In the genomic region with DNA sequence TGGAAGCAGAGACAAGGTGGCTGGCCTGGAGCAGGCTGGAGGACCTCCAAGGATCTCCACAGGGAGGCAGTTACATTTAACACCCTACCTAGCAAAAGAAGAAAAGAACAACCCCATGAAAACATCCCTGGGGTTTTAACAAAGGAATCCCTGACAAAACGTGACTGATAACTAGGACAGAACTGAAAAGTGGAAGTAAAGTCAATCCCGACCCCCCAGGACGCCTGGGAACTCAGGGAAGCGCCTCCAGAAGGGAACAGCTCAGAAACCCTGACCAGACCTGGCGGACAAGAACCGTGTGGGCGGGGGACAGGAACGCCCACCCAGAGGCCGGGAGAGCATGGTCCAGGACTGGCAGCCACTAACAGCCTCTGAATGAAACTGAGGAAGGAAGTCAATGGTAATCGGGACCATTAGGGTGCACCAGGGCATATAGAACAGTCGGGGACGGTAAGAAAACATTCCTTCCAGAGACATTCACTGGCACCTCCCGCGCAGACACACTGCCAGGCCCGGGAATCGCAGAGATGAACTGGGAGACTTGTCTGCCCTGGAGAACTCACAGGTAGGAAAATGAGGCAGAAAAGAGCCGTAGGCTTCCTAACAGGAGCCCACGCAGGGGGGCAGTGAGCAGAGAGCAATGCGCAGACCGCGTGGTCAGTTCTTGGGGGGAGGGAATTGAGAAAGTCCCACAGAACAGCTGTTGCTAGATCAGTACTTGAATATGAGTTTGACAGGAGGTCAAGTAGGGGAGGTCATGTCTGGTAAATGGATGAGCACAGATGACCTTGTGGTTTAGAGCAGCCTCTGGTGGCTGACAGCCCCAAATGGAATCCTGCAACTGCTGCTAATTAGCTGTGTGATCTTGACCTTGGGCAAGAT, we compare ENCODE assay signal across 8 cellular contexts. TPM values are rescaled to one million over a fixed set of nuclear protein-coding genes. Genes with fewer than 3 reads are reported as not detected.
DNase-seq lines count a peak whose midpoint lies in the region; ATAC-seq lines count a peak whose summit lies in the region.

No MANE protein-coding gene starts in this region.

- no peaks in the 10 kb centered on the region for H3K9me3 Mint-ChIP-seq in activated CD4-positive, alpha-beta T cell treated with anti-CD3 and anti-CD28 coated beads for 36 hours (ENCODE audit: low read depth)
- no peaks in the 10 kb centered on the region for H3K9me3 Mint-ChIP-seq in stimulated activated naive CD8-positive, alpha-beta T cell treated with anti-CD3 and anti-CD28 coated beads, Interleukin-15, Interleukin-2, amounts not matched to agents 100 ng/mL and 50 ng/mL, for 24 hours

- peak; percentile 17 for ATAC-seq in activated CD4-positive, alpha-beta T cell treated with anti-CD3 and anti-CD28 coated beads for 36 hours
- ATAC-seq in GM21825 (IDR thresholded peaks at IDR 0.05; ENCODE audit: unreplicated experiment), result peak; percentile 60

- intact Hi-C loops in activated CD4-positive, alpha-beta T cell treated with anti-CD3 and anti-CD28 coated beads for 36 hours (cut with DNase I, micrococcal nuclease), result loop anchor here in 1 of 2 experiments (5.0 kb wide), 1 partner anchor 550 kb away; no protein-coding TSS in a partner anchor

- H3K36me3 Mint-ChIP-seq in activated CD4-positive, alpha-beta T cell treated with anti-CD3 and anti-CD28 coated beads for 36 hours (ENCODE audit: low read depth), result no peaks in the 10 kb centered on the region
- no peaks in the 10 kb centered on the region for H3K36me3 Mint-ChIP-seq in stimulated activated naive CD8-positive, alpha-beta T cell treated with anti-CD3 and anti-CD28 coated beads, Interleukin-15, Interleukin-2, amounts not matched to agents 100 ng/mL and 50 ng/mL, for 24 hours (ENCODE audit: low read depth)

- CTCF ChIA-PET in activated CD4-positive, alpha-beta T cell treated with anti-CD3 and anti-CD28 coated beads for 36 hours (lab: Charles Lee), result interaction anchor here (0.9 to 1.5 kb wide), 3 partner anchors 53 to 115 kb away, joined by 3 to 5 read pairs (median 4); no protein-coding TSS in a partner anchor

- peak overlapping the region; percentile 55 for H3K27ac Mint-ChIP-seq in activated CD4-positive, alpha-beta T cell treated with anti-CD3 and anti-CD28 coated beads for 36 hours
- no peak overlapping the region for H3K27ac Mint-ChIP-seq in stimulated activated naive CD8-positive, alpha-beta T cell treated with anti-CD3 and anti-CD28 coated beads, Interleukin-15, Interleukin-2, amounts not matched to agents 100 ng/mL and 50 ng/mL, for 24 hours

- H3K4me3 Mint-ChIP-seq in activated CD4-positive, alpha-beta T cell treated with anti-CD3 and anti-CD28 coated beads for 36 hours, result peak overlapping the region; percentile 71
- peak overlapping the region; percentile 75 for H3K4me3 Mint-ChIP-seq in stimulated activated naive CD8-positive, alpha-beta T cell treated with anti-CD3 and anti-CD28 coated beads, Interleukin-15, Interleukin-2, amounts not matched to agents 100 ng/mL and 50 ng/mL, for 24 hours

- H3K4me1 Mint-ChIP-seq in activated CD4-positive, alpha-beta T cell treated with anti-CD3 and anti-CD28 coated beads for 36 hours, result peaks cover 27% of the 10 kb centered on the region
- peaks cover 28% of the 10 kb centered on the region for H3K4me1 Mint-ChIP-seq in stimulated activated naive CD8-positive, alpha-beta T cell treated with anti-CD3 and anti-CD28 coated beads, Interleukin-15, Interleukin-2, amounts not matched to agents 100 ng/mL and 50 ng/mL, for 24 hours (ENCODE audit: low read depth)

- DNase-seq in activated CD4-positive, alpha-beta T cell treated with anti-CD3 and anti-CD28 coated beads for 36 hours, result peak; percentile 40
- DNase-seq in activated CD4-positive, alpha-beta T cell treated with anti-CD3 and anti-CD28 coated beads, Interleukin-2, amount 50 U/mL, for 4 hours, result no peak
- peak; percentile 89 for DNase-seq in LHCN-M2 (ENCODE audit: low read depth)
- peak; percentile 76 for DNase-seq in SK-N-DZ (ENCODE audit: low spot score)
- DNase-seq in dermis blood vessel endothelial cell, result peak; percentile 88
- DNase-seq in left kidney (ENCODE audit: low read depth, low spot score), result peak; percentile 87

- POLR2A ChIA-PET in activated CD4-positive, alpha-beta T cell treated with anti-CD3 and anti-CD28 coated beads for 36 hours (lab: Charles Lee), result no interaction called here

- peaks cover 17% of the 10 kb centered on the region for H3K27me3 Mint-ChIP-seq in activated CD4-positive, alpha-beta T cell treated with anti-CD3 and anti-CD28 coated beads for 36 hours
- H3K27me3 Mint-ChIP-seq in stimulated activated naive CD8-positive, alpha-beta T cell treated with anti-CD3 and anti-CD28 coated beads, Interleukin-15, Interleukin-2, amounts not matched to agents 100 ng/mL and 50 ng/mL, for 24 hours, result peaks cover 40% of the 10 kb centered on the region

RNA-seq across cellular contexts. Expression of a gene that starts 1.3 kb away (rescaled TPM):
- 1 to 10 TPM; 3.3 to 3.4 TPM for total RNA-seq in activated CD4-positive, alpha-beta T cell treated with anti-CD3 and anti-CD28 coated beads for 36 hours
- total RNA-seq in LHCN-M2 (2014; rRNA removed) (7.1 and 11.5 TPM in 2 replicates), dermis blood vessel endothelial cell (81.3 and 89.8 TPM in 2 replicates)
- polyA plus RNA-seq in LHCN-M2 (2012), result 1.8 TPM
- 11.0 and 15.7 TPM in 2 replicates for polyA plus RNA-seq in SK-N-DZ (2014; cell fraction: cytosol; rRNA removed)
- 37.5 and 50.8 TPM in 2 replicates for polyA plus RNA-seq in SK-N-DZ (2014; cell fraction: nucleus; rRNA removed)

Comparison
In these comparisons a context has a peak if more than half of its experiments do, and no peak if none do; other contexts are left out.
1. DNase-seq: peak in activated CD4-positive, alpha-beta T cell treated with anti-CD3 and anti-CD28 coated beads for 36 hours (single experiment), LHCN-M2 (single experiment), SK-N-DZ (single experiment), dermis blood vessel endothelial cell (single experiment) and left kidney (single experiment); none in activated CD4-positive, alpha-beta T cell treated with anti-CD3 and anti-CD28 coated beads, Interleukin-2, amount 50 U/mL, for 4 hours (0 of 2).